In genomic region chr9:34492051-34492450, GRCh38 we compare ENCODE assay signal across 1 cellular context.
A peak's percentile ranks its signal among the peaks of the same experiment; 100 is the strongest.
TF ChIP-seq lines count a peak whose summit lies in the region.

No MANE protein-coding gene starts in this region.

TF ChIP-seq in HepG2, 621 proteins besides CTCF, POLR2A, EP300 and RAD21:
- TF ChIP-seq TBX2 (CRISPR knock-in tag; IDR thresholded peaks at IDR 0.05; ENCODE audit: borderline replicate concordance) (no peak), STAG1 (CRISPR knock-in tag; IDR thresholded peaks at IDR 0.05) (peak; percentile 21; the same call in 1 of the 2 replicates), SMYD3 (CRISPR knock-in tag; IDR thresholded peaks at IDR 0.05) (no peak)
